Comparison of ENCODE assay signal across 10 cellular contexts in genomic region chr5:66958126-66958983, GRCh38.
A peak's percentile ranks its signal among the peaks of the same experiment; 100 is the strongest.
DNase-seq lines count a peak whose midpoint lies in the region; ATAC-seq and TF ChIP-seq lines count a peak whose summit lies in the region.
"Had no signal": no experiment of that assay in that cellular context is flagged by ENCODE, and none has a peak within 500 bp of the region (broad histone marks: within the 10 kb centered on the region; RNA-seq: fewer than 3 reads in every experiment).

No MANE protein-coding gene starts in this region.

- H3K9me3 ChIP-seq in ectodermal cell (ENCODE audit: control insufficient read depth, low read length) (no peaks in the 10 kb centered on the region), lower lobe of right lung (no peaks in the 10 kb centered on the region), suprapubic skin (no peaks in the 10 kb centered on the region)

- no peak for TF ChIP-seq POLR2A in suprapubic skin (IDR thresholded peaks at IDR 0.05)

- H3K4me1 Mint-ChIP-seq in natural killer cell treated with Interleukin-12 subunit alpha and Interleukin-12 subunit beta and Interleukin-15 and Interleukin-18, amount 100 ng/mL, for 72 hours (ENCODE audit: low read depth in 2 of 2): no peaks in the 10 kb centered on the region

- H3K36me3 ChIP-seq in ectodermal cell (ENCODE audit: control insufficient read depth, insufficient read depth, low read length) (no peaks in the 10 kb centered on the region), lower lobe of right lung (no peaks in the 10 kb centered on the region), suprapubic skin (no peaks in the 10 kb centered on the region)

- H3K4me1 ChIP-seq in ectodermal cell (ENCODE audit: control insufficient read depth, insufficient read depth, low read length) (peaks cover 20% of the 10 kb centered on the region), lower lobe of right lung (peaks cover 8% of the 10 kb centered on the region), suprapubic skin (peaks cover 19% of the 10 kb centered on the region)

- 63 to 65% methylated on average over 8 to 9 of the region's 10 CpGs for WGBS in ectodermal cell, 2 experiments
- 24% methylated on average over 10 of the region's 10 CpGs for WGBS in suprapubic skin

- no peak for TF ChIP-seq CTCF in lower lobe of right lung (IDR thresholded peaks at IDR 0.05)
- TF ChIP-seq CTCF in suprapubic skin (IDR thresholded peaks at IDR 0.05): no peak

- ATAC-seq in lower lobe of right lung (no peak), HG02870 (IDR thresholded peaks at IDR 0.05; ENCODE audit: unreplicated experiment) (no peak), HG02973 (IDR thresholded peaks at IDR 0.05; ENCODE audit: unreplicated experiment) (no peak)
- ATAC-seq in natural killer cell treated with Interleukin-12 subunit alpha and Interleukin-12 subunit beta and Interleukin-15 and Interleukin-18, amount 100 ng/mL, for 72 hours: no peak
- ATAC-seq: effector memory CD8-positive, alpha-beta T cell had no signal

- peak; percentile 75 for DNase-seq in LHCN-M2 (ENCODE audit: low read depth)
- no peak for DNase-seq in lower lobe of right lung
- no peak for DNase-seq in suprapubic skin (ENCODE audit: low spot score in 2 of 2)
- DNase-seq in SW480 (ENCODE audit: low spot score): no peak
- no peak for DNase-seq in natural killer cell treated with Interleukin-12 subunit alpha and Interleukin-12 subunit beta and Interleukin-15 and Interleukin-18, amount 100 ng/mL, for 72 hours (ENCODE audit: low spot score)
- DNase-seq: effector memory CD8-positive, alpha-beta T cell; stimulated activated CD4-positive, alpha-beta T cell treated with anti-CD3 and anti-CD28 coated beads, Interleukin-2, amount 100 ng/mL, for 24 hours had no signal

- intact Hi-C loops in lower lobe of right lung (cut with DNase I): no loop called here

- peaks cover 8 to 38% of the 10 kb centered on the region in 2 donors for H3K27me3 Mint-ChIP-seq in natural killer cell treated with Interleukin-12 subunit alpha and Interleukin-12 subunit beta and Interleukin-15 and Interleukin-18, amount 100 ng/mL, for 72 hours

- H3K4me3 ChIP-seq in ectodermal cell (ENCODE audit: insufficient read depth, low read depth, low read length): peak overlapping the region; percentile 21
- peak overlapping the region; percentile 43 for H3K4me3 ChIP-seq in lower lobe of right lung
- H3K4me3 ChIP-seq in suprapubic skin: peak overlapping the region; percentile 39

- H3K27ac Mint-ChIP-seq in natural killer cell treated with Interleukin-12 subunit alpha and Interleukin-12 subunit beta and Interleukin-15 and Interleukin-18, amount 100 ng/mL, for 72 hours: no peak overlapping the region
- H3K27ac Mint-ChIP-seq: effector memory CD8-positive, alpha-beta T cell had no signal

- no peaks in the 10 kb centered on the region for H3K9me3 Mint-ChIP-seq in natural killer cell treated with Interleukin-12 subunit alpha and Interleukin-12 subunit beta and Interleukin-15 and Interleukin-18, amount 100 ng/mL, for 72 hours
- H3K9me3 Mint-ChIP-seq: effector memory CD8-positive, alpha-beta T cell had no signal

- H3K36me3 Mint-ChIP-seq in natural killer cell treated with Interleukin-12 subunit alpha and Interleukin-12 subunit beta and Interleukin-15 and Interleukin-18, amount 100 ng/mL, for 72 hours: no peaks in the 10 kb centered on the region

- H3K27ac ChIP-seq in ectodermal cell (ENCODE audit: insufficient read depth, low read depth, low read length, poor library complexity, severe bottlenecking) (no peak overlapping the region), lower lobe of right lung (peak overlapping the region; percentile 18), suprapubic skin (peak overlapping the region; percentile 60)

- H3K27me3 ChIP-seq in ectodermal cell (ENCODE audit: control insufficient read depth, insufficient read depth, low read length, poor library complexity, severe bottlenecking) (no peaks in the 10 kb centered on the region), lower lobe of right lung (ENCODE audit: low read depth) (no peaks in the 10 kb centered on the region), suprapubic skin (no peaks in the 10 kb centered on the region)

- no peak for TF ChIP-seq EP300 in suprapubic skin (IDR thresholded peaks at IDR 0.05)

- no peak overlapping the region for H3K4me3 Mint-ChIP-seq in natural killer cell treated with Interleukin-12 subunit alpha and Interleukin-12 subunit beta and Interleukin-15 and Interleukin-18, amount 100 ng/mL, for 72 hours
- H3K4me3 Mint-ChIP-seq: effector memory CD8-positive, alpha-beta T cell had no signal
